18 cellular contexts compared by ENCODE assay signal in genomic region chr7:36209814-36210183, GRCh38. TPM values are rescaled to one million over a fixed set of nuclear protein-coding genes. Genes with fewer than 3 reads are reported as not detected.
DNase-seq lines count a peak whose midpoint lies in the region; FAIRE-seq and TF ChIP-seq lines count a peak whose summit lies in the region.
"Had no signal": no experiment of that assay in that cellular context is flagged by ENCODE, and none has a peak within 500 bp of the region (broad histone marks: within the 10 kb centered on the region; RNA-seq: fewer than 3 reads in every experiment).

No MANE protein-coding gene starts in this region.

- peak overlapping the region; percentile 53 for H3K4me2 ChIP-seq in Loucy (ENCODE audit: low read depth, low read length, poor library complexity, severe bottlenecking)

- no peak overlapping the region for H3K4me3 ChIP-seq in Loucy (ENCODE audit: low read length, poor library complexity, severe bottlenecking)
- no peak overlapping the region for H3K4me3 ChIP-seq in esophagus muscularis mucosa
- no peak overlapping the region for H3K4me3 ChIP-seq in rectal smooth muscle tissue (ENCODE audit: low read length)
- H3K4me3 ChIP-seq: GM23248, SJCRH30, tibial artery had no signal

- H3K36me3 ChIP-seq in Loucy (ENCODE audit: insufficient read depth, low read length), result no peaks in the 10 kb centered on the region
- no peaks in the 10 kb centered on the region for H3K36me3 ChIP-seq in esophagus muscularis mucosa
- no peaks in the 10 kb centered on the region for H3K36me3 ChIP-seq in rectal smooth muscle tissue (ENCODE audit: control insufficient read depth, insufficient read depth, low read length)
- H3K36me3 ChIP-seq: SJCRH30, tibial artery had no signal

- 39% methylated on average over 5 of the region's 5 CpGs for WGBS in esophagus muscularis mucosa

- H3K9me3 ChIP-seq in Loucy (ENCODE audit: insufficient read depth, low read depth, low read length) (no peaks in the 10 kb centered on the region), esophagus muscularis mucosa (no peaks in the 10 kb centered on the region)
- H3K9me3 ChIP-seq: SJCRH30, tibial artery had no signal

- H3K4me1 ChIP-seq in Loucy (ENCODE audit: insufficient read depth, low read length, poor library complexity, severe bottlenecking) (peaks cover 52% of the 10 kb centered on the region), esophagus muscularis mucosa (peaks cover 56 to 91% (median 83%) of the 10 kb centered on the region in 4 donors), rectal smooth muscle tissue (ENCODE audit: control insufficient read depth, insufficient read depth, low read length) (peaks cover 37% of the 10 kb centered on the region)
- H3K4me1 ChIP-seq: SJCRH30 had no signal

- intact Hi-C loops in esophagus muscularis mucosa (cut with DNase I), result loop anchor here (5.0 kb wide), 1 partner anchor 83 kb away; no protein-coding TSS in a partner anchor

- no peaks in the 10 kb centered on the region for H3K79me2 ChIP-seq in Loucy (ENCODE audit: insufficient read depth, low read length)

- H3K9ac ChIP-seq in Loucy (ENCODE audit: low read depth, low read length, poor library complexity, severe bottlenecking) (no peak overlapping the region), rectal smooth muscle tissue (ENCODE audit: low read length) (no peak overlapping the region)
- H3K9ac ChIP-seq: GM23248 had no signal

- no peaks in the 10 kb centered on the region for H3K9me2 ChIP-seq in Loucy (replicated peaks; ENCODE audit: low read depth, low read length)

- H2AFZ ChIP-seq in Loucy (ENCODE audit: low read length), result no peak overlapping the region
- H2AFZ ChIP-seq: GM23248 had no signal

- H3F3A ChIP-seq in Loucy (ENCODE audit: low read depth), result no peaks in the 10 kb centered on the region

- peak; percentile 55 for FAIRE-seq in urothelium cell line (lab: Jason Lieb, UNC)
- FAIRE-seq: RCC 7860 had no signal

- H3K27me3 ChIP-seq in Loucy (ENCODE audit: insufficient read depth, low read length, poor library complexity, severe bottlenecking), result no peaks in the 10 kb centered on the region
- H3K27me3 ChIP-seq in esophagus muscularis mucosa, result no peaks in the 10 kb centered on the region
- H3K27me3 ChIP-seq in rectal smooth muscle tissue (ENCODE audit: control insufficient read depth, insufficient read depth, low read length), result no peaks in the 10 kb centered on the region
- H3K27me3 ChIP-seq: SJCRH30, tibial artery had no signal

- no peak for TF ChIP-seq EP300 in esophagus muscularis mucosa (IDR thresholded peaks at IDR 0.05)

- H4K20me1 ChIP-seq in Loucy (ENCODE audit: insufficient read depth, low read length, poor library complexity, severe bottlenecking), result no peaks in the 10 kb centered on the region

- no peak for TF ChIP-seq CTCF in Loucy (conservative IDR thresholded peaks at IDR 0.05; ENCODE audit: low read length)
- TF ChIP-seq CTCF in esophagus muscularis mucosa (IDR thresholded peaks at IDR 0.05), result no peak

- H3K27ac ChIP-seq in esophagus muscularis mucosa (replicated peaks in 1 of 4) (peak overlapping the region; percentile 82 to 87 (median 84)), rectal smooth muscle tissue (ENCODE audit: low read depth, low read length) (peak overlapping the region; percentile 50)
- H3K27ac ChIP-seq: GM23248, SJCRH30 had no signal

- TF ChIP-seq POLR2A in esophagus muscularis mucosa (IDR thresholded peaks at IDR 0.05; ENCODE audit: low read depth), result no peak

- DNase-seq in esophagus muscularis mucosa (ENCODE audit: extremely low spot score), result no peak
- DNase-seq in urothelium cell line (ENCODE audit: low spot score), result no peak
- DNase-seq in DMS114 treated with DMSO at 0.1 percent for 48 hours (lab: John Stamatoyannopoulos, UW; ENCODE audit: unreplicated experiment), result no peak
- no peak for DNase-seq in NCI-H2107 (lab: John Stamatoyannopoulos, UW)
- no peak for DNase-seq in T1000 (lab: John Stamatoyannopoulos, UW)
- DNase-seq in NCI-H1436 treated with DMSO at 0.1 percent for 48 hours (lab: John Stamatoyannopoulos, UW), result no peak
- DNase-seq: activated B cell treated with CpG ODN at 0.5 μM for 24 hours; activated CD8-positive, alpha-beta T cell treated with anti-CD3 and anti-CD28 coated beads for 36 hours; activated gamma-delta T cell treated with Interleukin-2 at 50 U/mL for 16 hours; AML-193; GM23248; mesendoderm; NCI-H510A treated with DMSO at 0.1 percent for 48 hours; SJCRH30; tibial artery had no signal

RNA-seq across cellular contexts. Expression of gene EEPD1, which starts 56.7 kb away (rescaled TPM):
- total RNA-seq in esophagus muscularis mucosa, result 10 to 100 TPM; 18.7 to 27.9 (median 26.6) TPM
